In the genomic region with DNA sequence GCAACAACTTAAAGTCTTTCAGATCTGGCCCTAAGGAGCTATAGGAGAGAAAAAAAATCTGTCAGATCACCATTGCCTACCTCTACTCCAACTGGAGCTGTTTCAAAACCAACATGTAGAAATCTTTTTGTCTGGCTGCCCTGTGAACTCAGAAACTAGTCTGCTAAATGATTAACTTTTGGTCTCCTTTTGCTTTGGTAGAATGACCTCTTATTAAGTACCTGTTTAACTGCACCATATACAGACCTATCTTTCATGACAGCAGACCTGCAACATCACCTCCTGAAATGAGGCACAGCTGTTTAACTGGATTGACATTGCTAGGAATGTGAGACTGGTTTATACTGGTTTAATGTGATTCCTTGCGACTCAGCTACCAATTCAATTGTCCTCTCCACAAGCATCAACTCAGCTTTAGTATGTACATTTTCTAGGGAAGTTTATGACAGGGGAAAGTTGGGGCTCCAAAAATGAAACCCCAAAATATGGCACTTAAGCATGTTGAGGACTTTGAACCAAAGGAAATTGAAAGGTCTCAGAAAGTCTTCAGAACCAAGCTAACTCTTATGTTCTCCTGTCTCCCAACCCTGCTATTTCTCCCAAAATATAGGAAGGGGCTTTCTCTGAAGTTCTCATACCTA, we compare ENCODE assay signal across 1 cellular context.
A peak's percentile ranks its signal among the peaks of the same experiment; 100 is the strongest.
TF ChIP-seq lines count a peak whose summit lies in the region.

No MANE protein-coding gene starts in this region.

TF ChIP-seq in HepG2, 621 proteins besides CTCF, POLR2A, EP300 and RAD21 (continued from another document and continues in another):
- TF ChIP-seq RERE (CRISPR knock-in tag; IDR thresholded peaks at IDR 0.05; ENCODE audit: low read depth), result no peak
- no peak for TF ChIP-seq ZNF563 (CRISPR knock-in tag; IDR thresholded peaks at IDR 0.05)
- TF ChIP-seq AGO1 (IDR thresholded peaks at IDR 0.05; ENCODE audit: low read depth, low read length, poor library complexity, severe bottlenecking), result no peak
- TF ChIP-seq, protein P1, sequence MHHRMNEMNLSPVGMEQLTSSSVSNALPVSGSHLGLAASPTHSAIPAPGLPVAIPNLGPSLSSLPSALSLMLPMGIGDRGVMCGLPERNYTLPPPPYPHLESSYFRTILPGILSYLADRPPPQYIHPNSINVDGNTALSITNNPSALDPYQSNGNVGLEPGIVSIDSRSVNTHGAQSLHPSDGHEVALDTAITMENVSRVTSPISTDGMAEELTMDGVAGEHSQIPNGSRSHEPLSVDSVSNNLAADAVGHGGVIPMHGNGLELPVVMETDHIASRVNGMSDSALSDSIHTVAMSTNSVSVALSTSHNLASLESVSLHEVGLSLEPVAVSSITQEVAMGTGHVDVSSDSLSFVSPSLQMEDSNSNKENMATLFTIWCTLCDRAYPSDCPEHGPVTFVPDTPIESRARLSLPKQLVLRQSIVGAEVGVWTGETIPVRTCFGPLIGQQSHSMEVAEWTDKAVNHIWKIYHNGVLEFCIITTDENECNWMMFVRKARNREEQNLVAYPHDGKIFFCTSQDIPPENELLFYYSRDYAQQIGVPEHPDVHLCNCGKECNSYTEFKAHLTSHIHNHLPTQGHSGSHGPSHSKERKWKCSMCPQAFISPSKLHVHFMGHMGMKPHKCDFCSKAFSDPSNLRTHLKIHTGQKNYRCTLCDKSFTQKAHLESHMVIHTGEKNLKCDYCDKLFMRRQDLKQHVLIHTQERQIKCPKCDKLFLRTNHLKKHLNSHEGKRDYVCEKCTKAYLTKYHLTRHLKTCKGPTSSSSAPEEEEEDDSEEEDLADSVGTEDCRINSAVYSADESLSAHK (CRISPR knock-in tag; IDR thresholded peaks at IDR 0.05; ENCODE audit: borderline replicate concordance), result no peak
- TF ChIP-seq ZNF275 (CRISPR knock-in tag; IDR thresholded peaks at IDR 0.05; ENCODE audit: borderline replicate concordance), result no peak
- no peak for TF ChIP-seq NFKB2 (CRISPR knock-in tag; IDR thresholded peaks at IDR 0.05; ENCODE audit: borderline replicate concordance)
- no peak for TF ChIP-seq SETDB1 (CRISPR knock-in tag; IDR thresholded peaks at IDR 0.05; ENCODE audit: borderline replicate concordance)
- TF ChIP-seq ELF3 (CRISPR knock-in tag; IDR thresholded peaks at IDR 0.05), result peak; percentile 8; the same call in 1 of the 2 replicates
- no peak for TF ChIP-seq NFIB (CRISPR knock-in tag; IDR thresholded peaks at IDR 0.05; ENCODE audit: borderline replicate concordance)
- no peak for TF ChIP-seq KLF6 (CRISPR knock-in tag; IDR thresholded peaks at IDR 0.05)
- 0 out of 2 replicates have a peak, but pooled peaks have one; percentile 45 for TF ChIP-seq KDM5A (IDR thresholded peaks at IDR 0.05; ENCODE audit: borderline replicate concordance, low read length)
- TF ChIP-seq SIX4 (CRISPR knock-in tag; IDR thresholded peaks at IDR 0.05), result no peak
- TF ChIP-seq ZNF790 (CRISPR knock-in tag; IDR thresholded peaks at IDR 0.05; ENCODE audit: borderline replicate concordance), result no peak
- TF ChIP-seq ATRX (CRISPR knock-in tag; IDR thresholded peaks at IDR 0.05; ENCODE audit: borderline replicate concordance), result no peak
- peak; percentile 84 for TF ChIP-seq SAP130 (CRISPR knock-in tag; IDR thresholded peaks at IDR 0.05; ENCODE audit: low read depth)
- TF ChIP-seq DPF2 (CRISPR knock-in tag; IDR thresholded peaks at IDR 0.05; ENCODE audit: borderline replicate concordance, low read depth), result no peak
- TF ChIP-seq PLRG1 (conservative IDR thresholded peaks at IDR 0.05), result no peak
- no peak for TF ChIP-seq ZNF552 (CRISPR knock-in tag; IDR thresholded peaks at IDR 0.05; ENCODE audit: borderline replicate concordance)
- no peak for TF ChIP-seq ETV6 (CRISPR knock-in tag; conservative IDR thresholded peaks at IDR 0.05)
- no peak for TF ChIP-seq MAFK (conservative IDR thresholded peaks at IDR 0.05 in 1 of 2, IDR thresholded peaks at IDR 0.05 in 1 of 2; ENCODE audit: low read length in 2 of 2)
- TF ChIP-seq ZNF530 (CRISPR knock-in tag; IDR thresholded peaks at IDR 0.05; ENCODE audit: low read depth), result no peak
- TF ChIP-seq BRCA1 (CRISPR knock-in tag; IDR thresholded peaks at IDR 0.05), result no peak
- no peak for TF ChIP-seq BRF2 (CRISPR knock-in tag; IDR thresholded peaks at IDR 0.05)
- no peak for TF ChIP-seq ZNF749 (CRISPR knock-in tag; IDR thresholded peaks at IDR 0.05; ENCODE audit: borderline replicate concordance)
- TF ChIP-seq NKX3-1 (CRISPR knock-in tag; IDR thresholded peaks at IDR 0.05), result peak; percentile 35
- TF ChIP-seq JARID2 (CRISPR knock-in tag; IDR thresholded peaks at IDR 0.05; ENCODE audit: insufficient replicate concordance), result no peak
- TF ChIP-seq CBX1 (IDR thresholded peaks at IDR 0.05; ENCODE audit: low read depth), result no peak
- TF ChIP-seq ZFYVE20 (CRISPR knock-in tag; IDR thresholded peaks at IDR 0.05; ENCODE audit: borderline replicate concordance, low read depth), result no peak
- TF ChIP-seq NPAS2 (CRISPR knock-in tag; IDR thresholded peaks at IDR 0.05; ENCODE audit: borderline replicate concordance), result no peak
- TF ChIP-seq CREB1 (IDR thresholded peaks at IDR 0.05), result no peak
- peak; percentile 57 for TF ChIP-seq CREB1 (CRISPR knock-in tag; IDR thresholded peaks at IDR 0.05)
- no peak for TF ChIP-seq CAMTA2 (CRISPR knock-in tag; IDR thresholded peaks at IDR 0.05; ENCODE audit: borderline replicate concordance)
- TF ChIP-seq ZKSCAN1 (IDR thresholded peaks at IDR 0.05; ENCODE audit: low read length), result no peak
- TF ChIP-seq, protein P2, sequence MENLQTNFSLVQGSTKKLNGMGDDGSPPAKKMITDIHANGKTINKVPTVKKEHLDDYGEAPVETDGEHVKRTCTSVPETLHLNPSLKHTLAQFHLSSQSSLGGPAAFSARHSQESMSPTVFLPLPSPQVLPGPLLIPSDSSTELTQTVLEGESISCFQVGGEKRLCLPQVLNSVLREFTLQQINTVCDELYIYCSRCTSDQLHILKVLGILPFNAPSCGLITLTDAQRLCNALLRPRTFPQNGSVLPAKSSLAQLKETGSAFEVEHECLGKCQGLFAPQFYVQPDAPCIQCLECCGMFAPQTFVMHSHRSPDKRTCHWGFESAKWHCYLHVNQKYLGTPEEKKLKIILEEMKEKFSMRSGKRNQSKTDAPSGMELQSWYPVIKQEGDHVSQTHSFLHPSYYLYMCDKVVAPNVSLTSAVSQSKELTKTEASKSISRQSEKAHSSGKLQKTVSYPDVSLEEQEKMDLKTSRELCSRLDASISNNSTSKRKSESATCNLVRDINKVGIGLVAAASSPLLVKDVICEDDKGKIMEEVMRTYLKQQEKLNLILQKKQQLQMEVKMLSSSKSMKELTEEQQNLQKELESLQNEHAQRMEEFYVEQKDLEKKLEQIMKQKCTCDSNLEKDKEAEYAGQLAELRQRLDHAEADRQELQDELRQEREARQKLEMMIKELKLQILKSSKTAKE (CRISPR knock-in tag; IDR thresholded peaks at IDR 0.05; ENCODE audit: borderline replicate concordance), result 0 out of 2 replicates have a peak, but pooled peaks have one; percentile 47
- no peak for TF ChIP-seq ZNF704 (CRISPR knock-in tag; IDR thresholded peaks at IDR 0.05; ENCODE audit: borderline replicate concordance)
- TF ChIP-seq, protein P3, sequence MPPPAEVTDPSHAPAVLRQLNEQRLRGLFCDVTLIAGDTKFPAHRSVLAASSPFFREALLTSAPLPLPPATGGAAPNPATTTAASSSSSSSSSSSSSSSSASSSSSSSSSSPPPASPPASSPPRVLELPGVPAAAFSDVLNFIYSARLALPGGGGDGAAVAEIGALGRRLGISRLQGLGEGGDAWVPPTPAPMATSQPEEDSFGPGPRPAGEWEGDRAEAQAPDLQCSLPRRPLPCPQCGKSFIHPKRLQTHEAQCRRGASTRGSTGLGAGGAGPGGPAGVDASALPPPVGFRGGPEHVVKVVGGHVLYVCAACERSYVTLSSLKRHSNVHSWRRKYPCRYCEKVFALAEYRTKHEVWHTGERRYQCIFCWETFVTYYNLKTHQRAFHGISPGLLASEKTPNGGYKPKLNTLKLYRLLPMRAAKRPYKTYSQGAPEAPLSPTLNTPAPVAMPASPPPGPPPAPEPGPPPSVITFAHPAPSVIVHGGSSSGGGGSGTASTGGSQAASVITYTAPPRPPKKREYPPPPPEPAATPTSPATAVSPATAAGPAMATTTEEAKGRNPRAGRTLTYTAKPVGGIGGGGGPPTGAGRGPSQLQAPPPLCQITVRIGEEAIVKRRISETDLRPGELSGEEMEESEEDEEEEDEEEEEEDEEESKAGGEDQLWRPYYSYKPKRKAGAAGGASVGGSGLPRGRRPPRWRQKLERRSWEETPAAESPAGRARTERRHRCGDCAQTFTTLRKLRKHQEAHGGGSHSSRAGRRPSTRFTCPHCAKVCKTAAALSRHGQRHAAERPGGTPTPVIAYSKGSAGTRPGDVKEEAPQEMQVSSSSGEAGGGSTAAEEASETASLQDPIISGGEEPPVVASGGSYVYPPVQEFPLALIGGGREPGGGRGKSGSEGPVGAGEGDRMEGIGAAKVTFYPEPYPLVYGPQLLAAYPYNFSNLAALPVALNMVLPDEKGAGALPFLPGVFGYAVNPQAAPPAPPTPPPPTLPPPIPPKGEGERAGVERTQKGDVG (CRISPR knock-in tag; IDR thresholded peaks at IDR 0.05; ENCODE audit: borderline replicate concordance), result no peak
- no peak for TF ChIP-seq ZFX (CRISPR knock-in tag; IDR thresholded peaks at IDR 0.05; ENCODE audit: low read depth)
- no peak for TF ChIP-seq RFXAP (CRISPR knock-in tag; IDR thresholded peaks at IDR 0.05; ENCODE audit: borderline replicate concordance)
- 0 out of 2 replicates have a peak, but pooled peaks have one; percentile 64 for TF ChIP-seq ZNF543 (CRISPR knock-in tag; IDR thresholded peaks at IDR 0.05)
- TF ChIP-seq FUBP1 (CRISPR knock-in tag; IDR thresholded peaks at IDR 0.05; ENCODE audit: borderline replicate concordance), result no peak
- TF ChIP-seq ERF (CRISPR knock-in tag; IDR thresholded peaks at IDR 0.05), result no peak
- no peak for TF ChIP-seq NFKBIZ (CRISPR knock-in tag; IDR thresholded peaks at IDR 0.05)
